In the genomic region with DNA sequence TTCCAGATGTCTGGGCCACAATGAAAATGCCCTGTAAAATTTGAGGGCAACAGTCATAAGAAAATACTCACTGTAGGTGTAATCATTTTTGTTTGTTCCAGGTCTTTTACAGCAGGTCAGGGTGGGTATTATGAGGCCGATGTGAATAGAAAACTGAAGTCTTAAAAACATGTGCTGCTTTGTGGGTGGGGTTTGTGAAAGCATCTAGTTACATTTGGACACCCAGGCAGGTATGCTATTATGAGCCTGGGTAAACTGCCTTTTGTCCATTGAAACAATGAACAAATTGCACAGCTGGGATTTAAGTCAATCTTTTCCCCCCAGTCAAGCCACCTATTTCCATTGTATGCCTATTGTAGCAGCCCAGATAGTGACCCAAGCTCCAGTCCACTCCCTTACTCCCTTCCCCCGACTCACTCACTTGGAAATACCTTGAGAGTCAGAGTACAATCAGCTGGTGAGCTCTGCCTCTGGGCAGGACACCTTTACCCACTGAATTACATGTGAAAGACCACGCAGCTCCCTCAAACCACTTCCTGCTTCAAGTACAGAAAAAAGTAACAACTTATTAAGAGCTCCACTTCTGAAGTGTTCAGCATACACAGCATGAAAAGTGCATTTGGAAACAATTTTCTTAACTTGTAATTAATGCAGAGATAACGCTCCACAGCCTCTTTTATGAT, we compare ENCODE assay signal across 10 cellular contexts. TPM values are rescaled to one million over a fixed set of nuclear protein-coding genes. Genes with fewer than 3 reads are reported as not detected.
A peak's percentile ranks its signal among the peaks of the same experiment; 100 is the strongest.
DNase-seq lines count a peak whose midpoint lies in the region; ATAC-seq and TF ChIP-seq lines count a peak whose summit lies in the region.
"Had no signal": no experiment of that assay in that cellular context is flagged by ENCODE, and none has a peak within 500 bp of the region (broad histone marks: within the 10 kb centered on the region; RNA-seq: fewer than 3 reads in every experiment).

No MANE protein-coding gene starts in this region.

- H3K27me3 ChIP-seq in right lobe of liver, result no peaks in the 10 kb centered on the region
- H3K27me3 ChIP-seq: cardiac muscle cell had no signal

- 13% methylated on average over 4 of the region's 4 CpGs for WGBS in right lobe of liver (ENCODE audit: insufficient coverage, low coverage, low lambda C conversion rate, missing lambda C conversion rate)

- H3K9me3 ChIP-seq in right lobe of liver, result no peaks in the 10 kb centered on the region

- H3K4me1 ChIP-seq in right lobe of liver, result peaks cover 0 to 34% (median 3%) of the 10 kb centered on the region in 4 donors

- ATAC-seq in GM18508 (IDR thresholded peaks at IDR 0.05; ENCODE audit: insufficient read depth, unreplicated experiment) (peak; percentile 42), HG02870 (IDR thresholded peaks at IDR 0.05; ENCODE audit: unreplicated experiment) (peak; percentile 55), right lobe of liver (peak; percentile 24 to 53 (median 36))

- peaks cover 0 to 4% (median 0%) of the 10 kb centered on the region in 4 donors for H3K36me3 ChIP-seq in right lobe of liver
- H3K36me3 ChIP-seq: cardiac muscle cell had no signal

- peak; percentile 13 for DNase-seq in SW480 (ENCODE audit: low spot score)
- no peak for DNase-seq in right lobe of liver
- no peak for DNase-seq in NCI-H1048 (lab: John Stamatoyannopoulos, UW)
- no peak for DNase-seq in 8988T
- no peak for DNase-seq in NCI-H1694 (lab: John Stamatoyannopoulos, UW)

- TF ChIP-seq POLR2A in right lobe of liver (IDR thresholded peaks at IDR 0.05), result no peak

- intact Hi-C loops in right lobe of liver (cut with DNase I), result no loop called here

- TF ChIP-seq CTCF in 22Rv1 (IDR thresholded peaks at IDR 0.05), result no peak
- no peak for TF ChIP-seq CTCF in right lobe of liver (IDR thresholded peaks at IDR 0.05)

- peak overlapping the region; percentile 37 to 56 (median 47) for H3K4me3 ChIP-seq in right lobe of liver
- H3K4me3 ChIP-seq: cardiac muscle cell had no signal

- H3K27ac ChIP-seq in 22Rv1 (peak overlapping the region; percentile 75), right lobe of liver (peak overlapping the region; percentile 61 to 87 (median 75))
- H3K27ac ChIP-seq: cardiac muscle cell, HL-60 had no signal

RNA-seq across cellular contexts. Expression of gene IGF1, which starts 1.8 kb away (rescaled TPM):
- 100 to 1,000 TPM in 2 of 6 experiments, 10 to 100 TPM in 4; 18.9 to 115 (median 59.2) TPM for total RNA-seq in right lobe of liver
- total RNA-seq: cardiac muscle cell had no signal
